In the genomic region with DNA sequence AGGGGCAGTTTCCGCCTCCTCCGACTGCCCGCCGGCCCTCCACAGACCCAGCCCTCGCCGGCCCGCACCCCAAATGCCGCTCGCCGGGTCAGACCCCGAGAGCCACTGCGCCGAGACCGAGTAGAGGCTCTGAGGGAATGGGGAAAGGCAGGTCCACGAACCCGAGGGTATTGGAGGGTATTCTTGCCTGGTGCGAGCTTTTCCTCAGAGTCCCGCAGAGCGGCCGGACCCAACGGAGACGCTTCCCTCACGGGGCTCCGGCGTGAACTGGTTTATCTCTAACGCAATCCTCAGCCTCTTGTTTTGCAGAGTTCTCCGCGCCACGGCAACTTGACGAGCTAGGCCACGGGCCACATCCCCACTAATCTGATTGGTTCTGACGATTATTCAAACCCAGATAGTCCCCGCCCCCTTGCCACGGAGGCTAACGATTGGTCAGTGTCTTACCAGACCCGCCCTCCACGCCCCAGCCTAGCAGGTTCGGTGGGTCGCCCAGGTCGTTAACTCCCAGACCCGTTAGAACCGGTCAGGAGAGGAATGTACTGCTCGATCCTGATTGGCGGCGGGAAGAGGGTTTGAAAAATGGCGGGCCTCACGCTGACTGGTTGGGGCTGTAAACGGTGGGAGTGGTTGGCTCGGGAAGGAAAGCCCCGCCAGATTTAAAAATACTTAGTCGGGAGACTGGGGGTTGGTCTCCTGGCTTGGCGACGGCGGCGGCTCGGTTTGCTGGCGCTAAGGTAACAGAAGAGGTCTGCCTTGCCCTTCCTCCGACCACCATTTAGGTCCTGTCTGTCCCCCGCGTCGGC, we compare ENCODE assay signal across 1 cellular context.
TF ChIP-seq lines count a peak whose summit lies in the region.

A gene (minus strand): TSS at position 274 of the 806 bp plus-strand sequence. CDS start 709 bp downstream, outside the sequence.

TF ChIP-seq in HepG2, 621 proteins besides CTCF, POLR2A, EP300 and RAD21 (continued from another document and continues in another):
- TF ChIP-seq NFKB2 (CRISPR knock-in tag; IDR thresholded peaks at IDR 0.05; ENCODE audit: borderline replicate concordance) (0 out of 2 replicates have a peak, but pooled peaks have one; percentile 55), ATF7 (IDR thresholded peaks at IDR 0.05) (no peak), ATF7 (CRISPR knock-in tag; IDR thresholded peaks at IDR 0.05) (peak; percentile 74), ZFP82 (CRISPR knock-in tag; IDR thresholded peaks at IDR 0.05; ENCODE audit: borderline replicate concordance) (no peak), REPIN1 (CRISPR knock-in tag; IDR thresholded peaks at IDR 0.05; ENCODE audit: borderline replicate concordance, low read depth) (peak; percentile 92), TMF1 (CRISPR knock-in tag; IDR thresholded peaks at IDR 0.05; ENCODE audit: low read depth) (peak; percentile 97; the same call in 1 of the 2 replicates), REXO4 (CRISPR knock-in tag; IDR thresholded peaks at IDR 0.05; ENCODE audit: borderline replicate concordance) (peak; percentile 95), ZNF331 (CRISPR knock-in tag; IDR thresholded peaks at IDR 0.05) (0 out of 2 replicates have a peak, but pooled peaks have one; percentile 20), JDP2 (CRISPR knock-in tag; IDR thresholded peaks at IDR 0.05; ENCODE audit: borderline replicate concordance) (peak; percentile 90; the same call in 1 of the 2 replicates), ZFX (CRISPR knock-in tag; IDR thresholded peaks at IDR 0.05; ENCODE audit: low read depth) (peak; percentile 86), MAF1 (CRISPR knock-in tag; IDR thresholded peaks at IDR 0.05; ENCODE audit: borderline replicate concordance) (no peak), KDM6A (CRISPR knock-in tag; IDR thresholded peaks at IDR 0.05; ENCODE audit: low read depth) (no peak), ZNF790 (CRISPR knock-in tag; IDR thresholded peaks at IDR 0.05; ENCODE audit: borderline replicate concordance) (no peak), POLR2AphosphoS5 (IDR thresholded peaks at IDR 0.05; ENCODE audit: low read depth, low read length) (peak; percentile 96), KDM1A (CRISPR knock-in tag; IDR thresholded peaks at IDR 0.05) (no peak), STAT5B (CRISPR knock-in tag; IDR thresholded peaks at IDR 0.05) (no peak), TEAD3 (CRISPR knock-in tag; optimal IDR thresholded peaks at IDR 0.05; ENCODE audit: borderline replicate concordance) (peak; percentile 84), ZNF20 (CRISPR knock-in tag; IDR thresholded peaks at IDR 0.05) (no peak), NFYB (CRISPR knock-in tag; IDR thresholded peaks at IDR 0.05) (peak; percentile 97), NCOA5 (CRISPR knock-in tag; IDR thresholded peaks at IDR 0.05) (no peak), KLF16 (CRISPR knock-in tag; IDR thresholded peaks at IDR 0.05) (no peak), ZFP36L2 (CRISPR knock-in tag; IDR thresholded peaks at IDR 0.05) (no peak; the same call in 1 of the 2 replicates), ATAD3A (CRISPR knock-in tag; IDR thresholded peaks at IDR 0.05) (0 out of 2 replicates have a peak, but pooled peaks have one; percentile 46), MZF1 (CRISPR knock-in tag; IDR thresholded peaks at IDR 0.05; ENCODE audit: borderline replicate concordance) (peak; percentile 74; the same call in 1 of the 2 replicates), DNMT1 (CRISPR knock-in tag; IDR thresholded peaks at IDR 0.05) (no peak), NFE2L1 (CRISPR knock-in tag; IDR thresholded peaks at IDR 0.05; ENCODE audit: borderline replicate concordance) (no peak), BORCS8-MEF2B (CRISPR knock-in tag; IDR thresholded peaks at IDR 0.05) (peak; percentile 100), MEIS2 (CRISPR knock-in tag; IDR thresholded peaks at IDR 0.05) (no peak; the same call in 1 of the 2 replicates), ZNF3 (CRISPR knock-in tag; IDR thresholded peaks at IDR 0.05) (no peak), EEA1 (CRISPR knock-in tag; IDR thresholded peaks at IDR 0.05; ENCODE audit: borderline replicate concordance) (0 out of 2 replicates have a peak, but pooled peaks have one; percentile 74), ZFP1 (CRISPR knock-in tag; IDR thresholded peaks at IDR 0.05) (no peak), BRCA1 (CRISPR knock-in tag; IDR thresholded peaks at IDR 0.05) (0 out of 2 replicates have a peak, but pooled peaks have one; percentile 50), ZIK1 (CRISPR knock-in tag; IDR thresholded peaks at IDR 0.05; ENCODE audit: borderline replicate concordance, low read depth) (no peak), CBX1 (IDR thresholded peaks at IDR 0.05; ENCODE audit: low read depth) (no peak), YY1 (IDR thresholded peaks at IDR 0.05; ENCODE audit: insufficient read depth, insufficient replicate concordance, low read depth, low read length) (peak; percentile 11)
- TF ChIP-seq, protein P1, sequence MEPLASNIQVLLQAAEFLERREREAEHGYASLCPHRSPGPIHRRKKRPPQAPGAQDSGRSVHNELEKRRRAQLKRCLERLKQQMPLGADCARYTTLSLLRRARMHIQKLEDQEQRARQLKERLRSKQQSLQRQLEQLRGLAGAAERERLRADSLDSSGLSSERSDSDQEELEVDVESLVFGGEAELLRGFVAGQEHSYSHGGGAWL (CRISPR knock-in tag; IDR thresholded peaks at IDR 0.05): peak; percentile 65; the same call in 1 of the 2 replicates
- TF ChIP-seq, protein P2, sequence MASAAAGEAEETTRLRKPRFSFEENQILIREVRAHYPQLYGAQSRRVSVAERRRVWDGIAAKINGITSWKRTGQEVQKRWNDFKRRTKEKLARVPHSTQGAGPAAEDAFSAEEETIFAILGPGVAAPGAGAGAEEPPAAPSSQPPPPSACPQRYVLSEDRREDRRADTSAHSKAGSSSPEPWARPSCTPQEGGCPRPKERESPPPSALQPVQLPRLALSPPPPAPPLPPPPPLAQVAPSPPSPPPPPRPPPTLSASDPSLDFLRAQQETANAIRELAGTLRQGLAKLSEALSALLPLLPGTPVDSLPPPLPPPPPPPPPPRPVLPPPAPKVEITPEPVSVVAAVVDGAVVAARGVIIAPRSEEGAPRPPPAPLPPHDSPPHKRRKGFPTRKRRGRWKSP (CRISPR knock-in tag; IDR thresholded peaks at IDR 0.05): peak; percentile 97; the same call in 1 of the 2 replicates
- TF ChIP-seq, protein P3, sequence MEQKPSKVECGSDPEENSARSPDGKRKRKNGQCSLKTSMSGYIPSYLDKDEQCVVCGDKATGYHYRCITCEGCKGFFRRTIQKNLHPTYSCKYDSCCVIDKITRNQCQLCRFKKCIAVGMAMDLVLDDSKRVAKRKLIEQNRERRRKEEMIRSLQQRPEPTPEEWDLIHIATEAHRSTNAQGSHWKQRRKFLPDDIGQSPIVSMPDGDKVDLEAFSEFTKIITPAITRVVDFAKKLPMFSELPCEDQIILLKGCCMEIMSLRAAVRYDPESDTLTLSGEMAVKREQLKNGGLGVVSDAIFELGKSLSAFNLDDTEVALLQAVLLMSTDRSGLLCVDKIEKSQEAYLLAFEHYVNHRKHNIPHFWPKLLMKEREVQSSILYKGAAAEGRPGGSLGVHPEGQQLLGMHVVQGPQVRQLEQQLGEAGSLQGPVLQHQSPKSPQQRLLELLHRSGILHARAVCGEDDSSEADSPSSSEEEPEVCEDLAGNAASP (CRISPR knock-in tag; IDR thresholded peaks at IDR 0.05; ENCODE audit: borderline replicate concordance): no peak
- TF ChIP-seq, protein P4, sequence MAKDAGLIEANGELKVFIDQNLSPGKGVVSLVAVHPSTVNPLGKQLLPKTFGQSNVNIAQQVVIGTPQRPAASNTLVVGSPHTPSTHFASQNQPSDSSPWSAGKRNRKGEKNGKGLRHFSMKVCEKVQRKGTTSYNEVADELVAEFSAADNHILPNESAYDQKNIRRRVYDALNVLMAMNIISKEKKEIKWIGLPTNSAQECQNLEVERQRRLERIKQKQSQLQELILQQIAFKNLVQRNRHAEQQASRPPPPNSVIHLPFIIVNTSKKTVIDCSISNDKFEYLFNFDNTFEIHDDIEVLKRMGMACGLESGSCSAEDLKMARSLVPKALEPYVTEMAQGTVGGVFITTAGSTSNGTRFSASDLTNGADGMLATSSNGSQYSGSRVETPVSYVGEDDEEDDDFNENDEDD (CRISPR knock-in tag; IDR thresholded peaks at IDR 0.05; ENCODE audit: borderline replicate concordance): peak; percentile 99
- TF ChIP-seq, protein P5, sequence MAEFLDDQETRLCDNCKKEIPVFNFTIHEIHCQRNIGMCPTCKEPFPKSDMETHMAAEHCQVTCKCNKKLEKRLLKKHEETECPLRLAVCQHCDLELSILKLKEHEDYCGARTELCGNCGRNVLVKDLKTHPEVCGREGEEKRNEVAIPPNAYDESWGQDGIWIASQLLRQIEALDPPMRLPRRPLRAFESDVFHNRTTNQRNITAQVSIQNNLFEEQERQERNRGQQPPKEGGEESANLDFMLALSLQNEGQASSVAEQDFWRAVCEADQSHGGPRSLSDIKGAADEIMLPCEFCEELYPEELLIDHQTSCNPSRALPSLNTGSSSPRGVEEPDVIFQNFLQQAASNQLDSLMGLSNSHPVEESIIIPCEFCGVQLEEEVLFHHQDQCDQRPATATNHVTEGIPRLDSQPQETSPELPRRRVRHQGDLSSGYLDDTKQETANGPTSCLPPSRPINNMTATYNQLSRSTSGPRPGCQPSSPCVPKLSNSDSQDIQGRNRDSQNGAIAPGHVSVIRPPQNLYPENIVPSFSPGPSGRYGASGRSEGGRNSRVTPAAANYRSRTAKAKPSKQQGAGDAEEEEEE (CRISPR knock-in tag; IDR thresholded peaks at IDR 0.05; ENCODE audit: borderline replicate concordance): no peak
- TF ChIP-seq, protein P6, sequence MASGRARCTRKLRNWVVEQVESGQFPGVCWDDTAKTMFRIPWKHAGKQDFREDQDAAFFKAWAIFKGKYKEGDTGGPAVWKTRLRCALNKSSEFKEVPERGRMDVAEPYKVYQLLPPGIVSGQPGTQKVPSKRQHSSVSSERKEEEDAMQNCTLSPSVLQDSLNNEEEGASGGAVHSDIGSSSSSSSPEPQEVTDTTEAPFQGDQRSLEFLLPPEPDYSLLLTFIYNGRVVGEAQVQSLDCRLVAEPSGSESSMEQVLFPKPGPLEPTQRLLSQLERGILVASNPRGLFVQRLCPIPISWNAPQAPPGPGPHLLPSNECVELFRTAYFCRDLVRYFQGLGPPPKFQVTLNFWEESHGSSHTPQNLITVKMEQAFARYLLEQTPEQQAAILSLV (CRISPR knock-in tag; IDR thresholded peaks at IDR 0.05; ENCODE audit: borderline replicate concordance): peak; percentile 74; the same call in 1 of the 2 replicates
- TF ChIP-seq, protein P7, sequence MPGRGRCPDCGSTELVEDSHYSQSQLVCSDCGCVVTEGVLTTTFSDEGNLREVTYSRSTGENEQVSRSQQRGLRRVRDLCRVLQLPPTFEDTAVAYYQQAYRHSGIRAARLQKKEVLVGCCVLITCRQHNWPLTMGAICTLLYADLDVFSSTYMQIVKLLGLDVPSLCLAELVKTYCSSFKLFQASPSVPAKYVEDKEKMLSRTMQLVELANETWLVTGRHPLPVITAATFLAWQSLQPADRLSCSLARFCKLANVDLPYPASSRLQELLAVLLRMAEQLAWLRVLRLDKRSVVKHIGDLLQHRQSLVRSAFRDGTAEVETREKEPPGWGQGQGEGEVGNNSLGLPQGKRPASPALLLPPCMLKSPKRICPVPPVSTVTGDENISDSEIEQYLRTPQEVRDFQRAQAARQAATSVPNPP (CRISPR knock-in tag; IDR thresholded peaks at IDR 0.05): peak; percentile 99
- TF ChIP-seq, protein P8, sequence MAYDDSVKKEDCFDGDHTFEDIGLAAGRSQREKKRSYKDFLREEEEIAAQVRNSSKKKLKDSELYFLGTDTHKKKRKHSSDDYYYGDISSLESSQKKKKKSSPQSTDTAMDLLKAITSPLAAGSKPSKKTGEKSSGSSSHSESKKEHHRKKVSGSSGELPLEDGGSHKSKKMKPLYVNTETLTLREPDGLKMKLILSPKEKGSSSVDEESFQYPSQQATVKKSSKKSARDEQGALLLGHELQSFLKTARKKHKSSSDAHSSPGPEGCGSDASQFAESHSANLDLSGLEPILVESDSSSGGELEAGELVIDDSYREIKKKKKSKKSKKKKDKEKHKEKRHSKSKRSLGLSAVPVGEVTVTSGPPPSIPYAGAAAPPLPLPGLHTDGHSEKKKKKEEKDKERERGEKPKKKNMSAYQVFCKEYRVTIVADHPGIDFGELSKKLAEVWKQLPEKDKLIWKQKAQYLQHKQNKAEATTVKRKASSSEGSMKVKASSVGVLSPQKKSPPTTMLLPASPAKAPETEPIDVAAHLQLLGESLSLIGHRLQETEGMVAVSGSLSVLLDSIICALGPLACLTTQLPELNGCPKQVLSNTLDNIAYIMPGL (CRISPR knock-in tag; IDR thresholded peaks at IDR 0.05; ENCODE audit: borderline replicate concordance in 1 of 2, low read depth in 1 of 2): peak; percentile 61 to 71; a peak in 3 of 4 replicates
- TF ChIP-seq, protein P9, sequence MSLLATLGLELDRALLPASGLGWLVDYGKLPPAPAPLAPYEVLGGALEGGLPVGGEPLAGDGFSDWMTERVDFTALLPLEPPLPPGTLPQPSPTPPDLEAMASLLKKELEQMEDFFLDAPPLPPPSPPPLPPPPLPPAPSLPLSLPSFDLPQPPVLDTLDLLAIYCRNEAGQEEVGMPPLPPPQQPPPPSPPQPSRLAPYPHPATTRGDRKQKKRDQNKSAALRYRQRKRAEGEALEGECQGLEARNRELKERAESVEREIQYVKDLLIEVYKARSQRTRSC (CRISPR knock-in tag; IDR thresholded peaks at IDR 0.05; ENCODE audit: low read depth): 0 out of 2 replicates have a peak, but pooled peaks have one; percentile 36
- TF ChIP-seq, protein P10, sequence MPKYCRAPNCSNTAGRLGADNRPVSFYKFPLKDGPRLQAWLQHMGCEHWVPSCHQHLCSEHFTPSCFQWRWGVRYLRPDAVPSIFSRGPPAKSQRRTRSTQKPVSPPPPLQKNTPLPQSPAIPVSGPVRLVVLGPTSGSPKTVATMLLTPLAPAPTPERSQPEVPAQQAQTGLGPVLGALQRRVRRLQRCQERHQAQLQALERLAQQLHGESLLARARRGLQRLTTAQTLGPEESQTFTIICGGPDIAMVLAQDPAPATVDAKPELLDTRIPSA (CRISPR knock-in tag; IDR thresholded peaks at IDR 0.05; ENCODE audit: borderline replicate concordance): peak; percentile 71; the same call in 1 of the 2 replicates
- TF ChIP-seq, protein P11, sequence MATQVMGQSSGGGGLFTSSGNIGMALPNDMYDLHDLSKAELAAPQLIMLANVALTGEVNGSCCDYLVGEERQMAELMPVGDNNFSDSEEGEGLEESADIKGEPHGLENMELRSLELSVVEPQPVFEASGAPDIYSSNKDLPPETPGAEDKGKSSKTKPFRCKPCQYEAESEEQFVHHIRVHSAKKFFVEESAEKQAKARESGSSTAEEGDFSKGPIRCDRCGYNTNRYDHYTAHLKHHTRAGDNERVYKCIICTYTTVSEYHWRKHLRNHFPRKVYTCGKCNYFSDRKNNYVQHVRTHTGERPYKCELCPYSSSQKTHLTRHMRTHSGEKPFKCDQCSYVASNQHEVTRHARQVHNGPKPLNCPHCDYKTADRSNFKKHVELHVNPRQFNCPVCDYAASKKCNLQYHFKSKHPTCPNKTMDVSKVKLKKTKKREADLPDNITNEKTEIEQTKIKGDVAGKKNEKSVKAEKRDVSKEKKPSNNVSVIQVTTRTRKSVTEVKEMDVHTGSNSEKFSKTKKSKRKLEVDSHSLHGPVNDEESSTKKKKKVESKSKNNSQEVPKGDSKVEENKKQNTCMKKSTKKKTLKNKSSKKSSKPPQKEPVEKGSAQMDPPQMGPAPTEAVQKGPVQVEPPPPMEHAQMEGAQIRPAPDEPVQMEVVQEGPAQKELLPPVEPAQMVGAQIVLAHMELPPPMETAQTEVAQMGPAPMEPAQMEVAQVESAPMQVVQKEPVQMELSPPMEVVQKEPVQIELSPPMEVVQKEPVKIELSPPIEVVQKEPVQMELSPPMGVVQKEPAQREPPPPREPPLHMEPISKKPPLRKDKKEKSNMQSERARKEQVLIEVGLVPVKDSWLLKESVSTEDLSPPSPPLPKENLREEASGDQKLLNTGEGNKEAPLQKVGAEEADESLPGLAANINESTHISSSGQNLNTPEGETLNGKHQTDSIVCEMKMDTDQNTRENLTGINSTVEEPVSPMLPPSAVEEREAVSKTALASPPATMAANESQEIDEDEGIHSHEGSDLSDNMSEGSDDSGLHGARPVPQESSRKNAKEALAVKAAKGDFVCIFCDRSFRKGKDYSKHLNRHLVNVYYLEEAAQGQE (IDR thresholded peaks at IDR 0.05; ENCODE audit: borderline replicate concordance in 1 of 2, low read depth in 1 of 2, low read length in 2 of 2): peak in 1 of 2 experiments; percentile 71; a peak in 1 of 4 replicates
